18 cellular contexts compared by ENCODE assay signal in genomic region chrX:65576160-65576559, GRCh38. TPM values are rescaled to one million over a fixed set of nuclear protein-coding genes. Genes with fewer than 3 reads are reported as not detected.
DNase-seq lines count a peak whose midpoint lies in the region; ATAC-seq and FAIRE-seq lines count a peak whose summit lies in the region.
"Had no signal": no experiment of that assay in that cellular context is flagged by ENCODE, and none has a peak within 500 bp of the region (broad histone marks: within the 10 kb centered on the region; RNA-seq: fewer than 3 reads in every experiment).

No MANE protein-coding gene starts in this region.

- DNase-seq in GM19239 (ENCODE audit: insufficient read length, low spot score) (no peak), NCI-H226 (no peak)
- DNase-seq in activated CD8-positive, alpha-beta memory T cell treated with anti-CD3 and anti-CD28 coated beads, Interleukin-2, amount 10 ng/mL, durations not matched to agents 7 days and 5 days, result no peak
- DNase-seq in activated CD4-positive, alpha-beta T cell treated with anti-CD3 and anti-CD28 coated beads, Interleukin-2, amount 50 U/mL, for 1 hour, result no peak
- DNase-seq: 8988T, COR-L47, DMS 273 treated with DMSO at 0.1 percent for 48 hours, DND-41, NCI-H1417 treated with DMSO at 0.1 percent for 48 hours, NCI-H1930, NCI-H526, T-helper 1 cell had no signal

- FAIRE-seq in GM19239 (lab: Jason Lieb, UNC), result peak; percentile 66
- FAIRE-seq: H54 had no signal

- H3K4me1 Mint-ChIP-seq in activated CD8-positive, alpha-beta memory T cell treated with anti-CD3 and anti-CD28 coated beads, Interleukin-2, amount 10 ng/mL, durations not matched to agents 7 days and 5 days, result no peaks in the 10 kb centered on the region
- H3K4me1 Mint-ChIP-seq: B cell had no signal

- ATAC-seq in GM18502 (IDR thresholded peaks at IDR 0.05; ENCODE audit: poor library complexity, unreplicated experiment) (peak; percentile 72), HG02588 (IDR thresholded peaks at IDR 0.05; ENCODE audit: unreplicated experiment) (peak; percentile 63), HG03378 (IDR thresholded peaks at IDR 0.05; ENCODE audit: unreplicated experiment) (peak; percentile 57), HG03097 (IDR thresholded peaks at IDR 0.05; ENCODE audit: low FRiP score, unreplicated experiment) (no peak)
- ATAC-seq in activated CD8-positive, alpha-beta memory T cell treated with anti-CD3 and anti-CD28 coated beads, Interleukin-2, amount 10 ng/mL, durations not matched to agents 7 days and 5 days, result no peak

- no peaks in the 10 kb centered on the region for H3K36me3 Mint-ChIP-seq in activated CD8-positive, alpha-beta memory T cell treated with anti-CD3 and anti-CD28 coated beads, Interleukin-2, amount 10 ng/mL, durations not matched to agents 7 days and 5 days

- CTCF ChIA-PET in activated CD8-positive, alpha-beta memory T cell treated with anti-CD3 and anti-CD28 coated beads, Interleukin-2, amount 10 ng/mL, durations not matched to agents 7 days and 5 days (lab: Charles Lee), result interaction anchor here (0.8 to 1.7 kb wide), 2 partner anchors 534 to 1156 kb away, joined by 3 to 4 read pairs; no protein-coding TSS in a partner anchor

- H3K27me3 Mint-ChIP-seq in activated CD8-positive, alpha-beta memory T cell treated with anti-CD3 and anti-CD28 coated beads, Interleukin-2, amount 10 ng/mL, durations not matched to agents 7 days and 5 days, result peaks cover 3% of the 10 kb centered on the region
- H3K27me3 Mint-ChIP-seq: B cell had no signal

- H3K27ac Mint-ChIP-seq in activated CD8-positive, alpha-beta memory T cell treated with anti-CD3 and anti-CD28 coated beads, Interleukin-2, amount 10 ng/mL, durations not matched to agents 7 days and 5 days, result no peak overlapping the region
- H3K27ac Mint-ChIP-seq: B cell had no signal

- H3K9me3 Mint-ChIP-seq in activated CD8-positive, alpha-beta memory T cell treated with anti-CD3 and anti-CD28 coated beads, Interleukin-2, amount 10 ng/mL, durations not matched to agents 7 days and 5 days (ENCODE audit: low read depth), result no peaks in the 10 kb centered on the region

- no peak overlapping the region for H3K4me3 Mint-ChIP-seq in activated CD8-positive, alpha-beta memory T cell treated with anti-CD3 and anti-CD28 coated beads, Interleukin-2, amount 10 ng/mL, durations not matched to agents 7 days and 5 days
- H3K4me3 Mint-ChIP-seq: B cell had no signal

RNA-seq across cellular contexts. Expression of gene LAS1L, which starts 41.6 kb away (rescaled TPM):
- total RNA-seq in activated CD8-positive, alpha-beta memory T cell treated with anti-CD3 and anti-CD28 coated beads, Interleukin-2, amount 10 ng/mL, durations not matched to agents 7 days and 5 days, result 10 to 100 TPM; 45.8 to 51.2 TPM

Comparison
In these comparisons a context has a peak if more than half of its experiments do, and no peak if none do; other contexts are left out.
1. ATAC-seq: peak in GM18502 (single experiment), HG02588 (single experiment) and HG03378 (single experiment); none in HG03097 (single experiment) and activated CD8-positive, alpha-beta memory T cell treated with anti-CD3 and anti-CD28 coated beads, Interleukin-2, amount 10 ng/mL, durations not matched to agents 7 days and 5 days (single experiment).